Comparison of ENCODE assay signal across 9 cellular contexts in genomic region chr17:78384479-78385175, GRCh38. TPM values are rescaled to one million over a fixed set of nuclear protein-coding genes. Genes with fewer than 3 reads are reported as not detected.
DNase-seq lines count a peak whose midpoint lies in the region; ATAC-seq and TF ChIP-seq lines count a peak whose summit lies in the region.
"Had no signal": no experiment of that assay in that cellular context is flagged by ENCODE, and none has a peak within 500 bp of the region (broad histone marks: within the 10 kb centered on the region; RNA-seq: fewer than 3 reads in every experiment).

No MANE protein-coding gene starts in this region.

- H3K27ac ChIP-seq in hepatocyte: peak overlapping the region; percentile 92
- peak overlapping the region; percentile 45 to 83 (median 70) for H3K27ac ChIP-seq in tibial nerve
- no peak overlapping the region for H3K27ac ChIP-seq in neuronal stem cell (replicated peaks; ENCODE audit: low read length)

- intact Hi-C loops in activated CD8-positive, alpha-beta T cell treated with anti-CD3 and anti-CD28 coated beads for 36 hours (cut with micrococcal nuclease): no loop called here

- no peak overlapping the region for H3K18ac ChIP-seq in neuronal stem cell (ENCODE audit: low read length)

- peaks cover 88% of the 10 kb centered on the region for H3K36me3 Mint-ChIP-seq in activated T-cell treated with anti-CD3 and anti-CD28 coated beads, Interleukin-2, amount 50 U/mL, for 24 hours (ENCODE audit: low read depth)
- H3K36me3 Mint-ChIP-seq in activated CD8-positive, alpha-beta T cell treated with anti-CD3 and anti-CD28 coated beads for 36 hours (ENCODE audit: low read depth): peaks cover 58% of the 10 kb centered on the region

- H3K36me3 ChIP-seq in hepatocyte (replicated peaks; ENCODE audit: insufficient read depth, low read depth): no peaks in the 10 kb centered on the region
- H3K36me3 ChIP-seq in tibial nerve: peaks cover 0 to 4% (median 0%) of the 10 kb centered on the region in 3 donors
- H3K36me3 ChIP-seq in neuronal stem cell (replicated peaks in 1 of 2; ENCODE audit: control insufficient read depth in 2 of 2, insufficient read depth in 2 of 2, low read length in 2 of 2): peaks cover 0 to 57% of the 10 kb centered on the region in 2 donors

- H3K79me1 ChIP-seq in neuronal stem cell (ENCODE audit: low read depth, low read length): peaks cover 16% of the 10 kb centered on the region

- no peak overlapping the region for H3K9ac ChIP-seq in neuronal stem cell (ENCODE audit: low read depth, low read length, poor library complexity)

- no peak overlapping the region for H2AK5ac ChIP-seq in neuronal stem cell (ENCODE audit: low read depth, low read length)

- no peaks in the 10 kb centered on the region for H3K27me3 ChIP-seq in hepatocyte
- H3K27me3 ChIP-seq in tibial nerve: no peaks in the 10 kb centered on the region
- no peaks in the 10 kb centered on the region for H3K27me3 ChIP-seq in neuronal stem cell (ENCODE audit: control insufficient read depth in 3 of 3, insufficient read depth in 3 of 3, low read depth in 1 of 3, low read length in 3 of 3)

- H2BK5ac ChIP-seq in neuronal stem cell (ENCODE audit: low read length): no peak overlapping the region

- H2AFZ ChIP-seq in hepatocyte (no peak overlapping the region), neuronal stem cell (ENCODE audit: low read length) (no peak overlapping the region)

- H3K4ac ChIP-seq in neuronal stem cell (ENCODE audit: low read length): no peak overlapping the region

- peak; percentile 52 for DNase-seq in activated T-cell treated with anti-CD3 and anti-CD28 coated beads, Interleukin-2, amount 50 U/mL, for 24 hours
- DNase-seq in activated T-cell treated with anti-CD3 and anti-CD28 coated beads for 4 hours (no peak), hepatocyte (ENCODE audit: low spot score) (no peak), tibial nerve (ENCODE audit: low spot score in 2 of 2) (no peak), AG20443 (ENCODE audit: low spot score) (no peak), neuronal stem cell (ENCODE audit: low spot score) (no peak)
- DNase-seq in activated CD8-positive, alpha-beta T cell treated with anti-CD3 and anti-CD28 coated beads for 36 hours: no peak
- DNase-seq in activated CD4-positive, CD25-positive, alpha-beta regulatory T cell (lab: John Stamatoyannopoulos, UW): no peak
- DNase-seq: NCI-H2227 treated with DMSO at 0.1 percent for 48 hours had no signal

- H3K27me3 Mint-ChIP-seq in activated T-cell treated with anti-CD3 and anti-CD28 coated beads, Interleukin-2, amount 50 U/mL, for 24 hours: no peaks in the 10 kb centered on the region
- no peaks in the 10 kb centered on the region for H3K27me3 Mint-ChIP-seq in activated CD8-positive, alpha-beta T cell treated with anti-CD3 and anti-CD28 coated beads for 36 hours

- peaks cover 95% of the 10 kb centered on the region for H3K4me1 Mint-ChIP-seq in activated T-cell treated with anti-CD3 and anti-CD28 coated beads, Interleukin-2, amount 50 U/mL, for 24 hours (ENCODE audit: low read depth)
- H3K4me1 Mint-ChIP-seq in activated CD8-positive, alpha-beta T cell treated with anti-CD3 and anti-CD28 coated beads for 36 hours (ENCODE audit: low read depth): peaks cover 83% of the 10 kb centered on the region

- H3K79me2 ChIP-seq in hepatocyte: peaks cover 100% of the 10 kb centered on the region

- peaks cover 25% of the 10 kb centered on the region for H4K20me1 ChIP-seq in hepatocyte (ENCODE audit: insufficient read depth, poor library complexity, severe bottlenecking)

- H3K4me2 ChIP-seq in hepatocyte (no peak overlapping the region), neuronal stem cell (ENCODE audit: insufficient read depth, low read length, poor library complexity, severe bottlenecking) (no peak overlapping the region)

- H3K14ac ChIP-seq in neuronal stem cell (ENCODE audit: low read length): no peak overlapping the region

- TF ChIP-seq CTCF in activated CD8-positive, alpha-beta T cell treated with anti-CD3 and anti-CD28 coated beads for 36 hours (IDR thresholded peaks at IDR 0.05): no peak
- TF ChIP-seq CTCF in hepatocyte (IDR thresholded peaks at IDR 0.05; ENCODE audit: poor library complexity): no peak
- no peak for TF ChIP-seq CTCF in tibial nerve (IDR thresholded peaks at IDR 0.05)

- H2BK12ac ChIP-seq in neuronal stem cell (ENCODE audit: low read length): no peak overlapping the region

- no peak overlapping the region for H2BK15ac ChIP-seq in neuronal stem cell (ENCODE audit: low read length)

- H3K4me1 ChIP-seq in hepatocyte (ENCODE audit: insufficient read depth) (peaks cover 23% of the 10 kb centered on the region), tibial nerve (peaks cover 0 to 95% (median 61%) of the 10 kb centered on the region in 4 donors), neuronal stem cell (ENCODE audit: control insufficient read depth in 2 of 2, insufficient read depth in 1 of 2, low read depth in 1 of 2, low read length in 2 of 2) (peaks cover 17 to 19% of the 10 kb centered on the region in 2 donors)

- H3K9me3 ChIP-seq in hepatocyte (ENCODE audit: low read depth) (no peaks in the 10 kb centered on the region), tibial nerve (no peaks in the 10 kb centered on the region), neuronal stem cell (replicated peaks in 1 of 2; ENCODE audit: control insufficient read depth in 2 of 2, insufficient read depth in 1 of 2, low read depth in 1 of 2, low read length in 2 of 2) (no peaks in the 10 kb centered on the region)

- H3K27ac Mint-ChIP-seq in activated T-cell treated with anti-CD3 and anti-CD28 coated beads, Interleukin-2, amount 50 U/mL, for 24 hours: peak overlapping the region; percentile 100
- H3K27ac Mint-ChIP-seq in activated CD8-positive, alpha-beta T cell treated with anti-CD3 and anti-CD28 coated beads for 36 hours: peak overlapping the region; percentile 99

- no peak overlapping the region for H4K8ac ChIP-seq in neuronal stem cell (ENCODE audit: low read depth, low read length)

- WGBS in hepatocyte (ENCODE audit: low lambda C conversion rate, missing lambda C conversion rate): 93% methylated on average over 23 of the region's 23 CpGs
- WGBS in tibial nerve, 2 donors: 82 to 85% methylated on average over 23 of the region's 23 CpGs
- no CpG with 5 or more reads among the region's 23 CpGs for WGBS in neuronal stem cell (ENCODE audit: extremely low coverage in 2 of 2, insufficient read length in 2 of 2, insufficient replicate concordance in 1 of 2), 2 donors

- TF ChIP-seq POLR2A in tibial nerve (IDR thresholded peaks at IDR 0.05): no peak

- ATAC-seq in activated CD8-positive, alpha-beta T cell treated with anti-CD3 and anti-CD28 coated beads for 36 hours: no peak

- no peak overlapping the region for H3K4me3 ChIP-seq in hepatocyte
- no peak overlapping the region for H3K4me3 ChIP-seq in tibial nerve
- no peak overlapping the region for H3K4me3 ChIP-seq in neuronal stem cell (ENCODE audit: low read length in 2 of 2)

- H3K23ac ChIP-seq in neuronal stem cell (ENCODE audit: low read depth, low read length, poor library complexity): no peak overlapping the region

- H3K9me2 ChIP-seq in hepatocyte (replicated peaks; ENCODE audit: insufficient read depth): no peaks in the 10 kb centered on the region

- H2BK120ac ChIP-seq in neuronal stem cell (ENCODE audit: low read depth, low read length): no peak overlapping the region

- TF ChIP-seq EP300 in tibial nerve (IDR thresholded peaks at IDR 0.05): no peak

- no peaks in the 10 kb centered on the region for H3K9me3 Mint-ChIP-seq in activated T-cell treated with anti-CD3 and anti-CD28 coated beads, Interleukin-2, amount 50 U/mL, for 24 hours
- H3K9me3 Mint-ChIP-seq in activated CD8-positive, alpha-beta T cell treated with anti-CD3 and anti-CD28 coated beads for 36 hours: no peaks in the 10 kb centered on the region

- CTCF ChIA-PET in activated CD8-positive, alpha-beta T cell treated with anti-CD3 and anti-CD28 coated beads for 36 hours (lab: Charles Lee): interaction anchor here (0.7 to 2.1 kb wide), 4 partner anchors 22 to 37 kb away, joined by 3 to 23 read pairs (median 8); no protein-coding TSS in a partner anchor

- H4K91ac ChIP-seq in neuronal stem cell (ENCODE audit: low read depth, low read length, poor library complexity): no peak overlapping the region

- POLR2A ChIA-PET in activated CD8-positive, alpha-beta T cell treated with anti-CD3 and anti-CD28 coated beads for 36 hours (lab: Charles Lee): interaction anchor here (1.0 to 1.6 kb wide), 5 partner anchors 30 to 254 kb away, joined by 3 to 6 read pairs (median 3); partner anchors contain the start of gene TMC8

- H3K4me3 Mint-ChIP-seq in activated T-cell treated with anti-CD3 and anti-CD28 coated beads, Interleukin-2, amount 50 U/mL, for 24 hours: peak overlapping the region; percentile 98
- peak overlapping the region; percentile 60 for H3K4me3 Mint-ChIP-seq in activated CD8-positive, alpha-beta T cell treated with anti-CD3 and anti-CD28 coated beads for 36 hours

RNA-seq across cellular contexts. Expression of gene PGS1, which starts 6.2 kb away (rescaled TPM):
- total RNA-seq in activated CD8-positive, alpha-beta T cell treated with anti-CD3 and anti-CD28 coated beads for 36 hours: 10 to 100 TPM; 42.1 to 43.3 TPM
- 30.4 and 36.0 TPM in 2 replicates for total RNA-seq in hepatocyte
- polyA plus RNA-seq in hepatocyte: 42.5 and 52.2 TPM in 2 replicates
- total RNA-seq in tibial nerve: 100 to 1,000 TPM in 1 of 4 donors, 10 to 100 TPM in 3; 41.9 to 105 (median 53.2) TPM
- 28.6 TPM for polyA plus RNA-seq in neuronal stem cell (2013, experiment 1 of 2)
- polyA plus RNA-seq in neuronal stem cell (2013, experiment 2 of 2): 27.5 TPM

RNA-seq across cellular contexts. Expression of gene SOCS3, which starts 24.8 kb away (rescaled TPM):
- 10 to 100 TPM; 48.6 to 49.1 TPM for total RNA-seq in activated CD8-positive, alpha-beta T cell treated with anti-CD3 and anti-CD28 coated beads for 36 hours
- total RNA-seq in hepatocyte (130 and 172 TPM in 2 replicates), tibial nerve (10 to 100 TPM; 23.7 to 76.5 (median 59.7) TPM)
- polyA plus RNA-seq in hepatocyte: 181 and 246 TPM in 2 replicates
- polyA plus RNA-seq in neuronal stem cell (2013, experiment 1 of 2): 17.8 TPM
- 18.2 TPM for polyA plus RNA-seq in neuronal stem cell (2013, experiment 2 of 2)
